Comparison of ENCODE assay signal across 1 cellular context in the genomic region with DNA sequence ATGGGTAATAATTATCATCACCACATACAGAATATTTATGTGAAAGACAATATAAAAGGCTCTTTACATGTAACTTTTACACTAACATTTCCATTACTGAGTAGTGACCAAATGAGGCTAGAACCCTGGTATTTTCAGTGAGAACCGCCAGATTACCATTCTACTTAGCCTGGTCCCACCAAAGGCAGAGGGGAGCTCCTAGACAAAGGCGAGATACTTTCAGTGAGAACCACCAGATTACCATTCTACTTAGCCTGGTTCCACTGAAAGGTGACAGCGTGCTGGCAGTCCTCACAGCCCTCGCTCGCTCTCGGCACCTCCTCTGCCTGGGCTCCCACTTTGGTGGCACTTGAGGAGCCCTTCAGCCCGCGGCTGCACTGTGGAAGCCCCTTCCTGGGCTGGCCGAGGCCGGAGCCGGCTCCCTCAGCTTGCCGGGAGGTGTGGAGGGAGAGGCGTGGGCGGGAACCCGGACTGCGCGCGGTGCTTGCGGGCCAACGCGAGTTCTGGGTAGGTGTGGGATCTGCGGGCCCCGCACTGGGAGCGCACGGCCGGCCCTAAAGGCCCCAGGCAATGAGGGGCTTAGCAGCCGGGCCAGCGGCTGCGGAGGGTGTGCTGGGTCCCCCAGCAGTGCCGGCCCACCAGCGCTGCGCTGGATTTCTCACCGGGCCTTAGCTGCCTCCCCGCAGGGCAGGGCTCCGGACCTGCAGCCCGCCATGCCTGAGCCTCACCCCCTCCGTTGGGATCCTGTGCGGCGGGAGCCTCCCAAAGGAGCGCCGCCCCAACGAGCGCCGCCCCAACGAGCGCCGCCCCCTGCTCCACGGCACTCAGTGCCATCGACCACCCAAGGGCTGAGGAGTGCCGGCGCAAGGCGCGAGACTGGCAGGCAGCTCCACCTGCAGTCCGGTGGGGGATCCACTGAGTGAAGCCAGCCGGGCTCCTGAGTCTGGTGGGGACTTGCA.
TF ChIP-seq lines count a peak whose summit lies in the region.

No MANE protein-coding gene starts in this region.

TF ChIP-seq in HEK293, 187 proteins besides CTCF, POLR2A, EP300 and RAD21 (continued from another document and continues in another):
- TF ChIP-seq TSHZ1 (tag by site-specific recombination; IDR thresholded peaks at IDR 0.05; ENCODE audit: borderline replicate concordance) = no peak
- no peak for TF ChIP-seq ZNF585B (tag by site-specific recombination; IDR thresholded peaks at IDR 0.05)
- TF ChIP-seq ZNF600 (tag by site-specific recombination; IDR thresholded peaks at IDR 0.05) = peak; percentile 71
- no peak for TF ChIP-seq ZNF37A (tag by site-specific recombination; IDR thresholded peaks at IDR 0.05)
- no peak for TF ChIP-seq ZNF558 (tag by site-specific recombination; IDR thresholded peaks at IDR 0.05)
- TF ChIP-seq, protein P1, sequence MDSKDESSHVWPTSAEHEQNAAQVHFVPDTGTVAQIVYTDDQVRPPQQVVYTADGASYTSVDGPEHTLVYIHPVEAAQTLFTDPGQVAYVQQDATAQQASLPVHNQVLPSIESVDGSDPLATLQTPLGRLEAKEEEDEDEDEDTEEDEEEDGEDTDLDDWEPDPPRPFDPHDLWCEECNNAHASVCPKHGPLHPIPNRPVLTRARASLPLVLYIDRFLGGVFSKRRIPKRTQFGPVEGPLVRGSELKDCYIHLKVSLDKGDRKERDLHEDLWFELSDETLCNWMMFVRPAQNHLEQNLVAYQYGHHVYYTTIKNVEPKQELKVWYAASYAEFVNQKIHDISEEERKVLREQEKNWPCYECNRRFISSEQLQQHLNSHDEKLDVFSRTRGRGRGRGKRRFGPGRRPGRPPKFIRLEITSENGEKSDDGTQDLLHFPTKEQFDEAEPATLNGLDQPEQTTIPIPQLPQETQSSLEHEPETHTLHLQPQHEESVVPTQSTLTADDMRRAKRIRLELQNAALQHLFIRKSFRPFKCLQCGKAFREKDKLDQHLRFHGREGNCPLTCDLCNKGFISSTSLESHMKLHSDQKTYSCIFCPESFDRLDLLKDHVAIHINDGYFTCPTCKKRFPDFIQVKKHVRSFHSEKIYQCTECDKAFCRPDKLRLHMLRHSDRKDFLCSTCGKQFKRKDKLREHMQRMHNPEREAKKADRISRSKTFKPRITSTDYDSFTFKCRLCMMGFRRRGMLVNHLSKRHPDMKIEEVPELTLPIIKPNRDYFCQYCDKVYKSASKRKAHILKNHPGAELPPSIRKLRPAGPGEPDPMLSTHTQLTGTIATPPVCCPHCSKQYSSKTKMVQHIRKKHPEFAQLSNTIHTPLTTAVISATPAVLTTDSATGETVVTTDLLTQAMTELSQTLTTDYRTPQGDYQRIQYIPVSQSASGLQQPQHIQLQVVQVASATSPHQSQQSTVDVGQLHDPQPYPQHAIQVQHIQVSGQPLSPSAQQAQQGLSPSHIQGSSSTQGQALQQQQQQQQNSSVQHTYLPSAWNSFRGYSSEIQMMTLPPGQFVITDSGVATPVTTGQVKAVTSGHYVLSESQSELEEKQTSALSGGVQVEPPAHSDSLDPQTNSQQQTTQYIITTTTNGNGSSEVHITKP (tag by site-specific recombination; IDR thresholded peaks at IDR 0.05) = peak; percentile 76
- TF ChIP-seq ZBTB21 (tag by site-specific recombination; IDR thresholded peaks at IDR 0.05) = no peak
- no peak for TF ChIP-seq ZNF555 (tag by site-specific recombination; conservative IDR thresholded peaks at IDR 0.05)
- TF ChIP-seq, protein P2, sequence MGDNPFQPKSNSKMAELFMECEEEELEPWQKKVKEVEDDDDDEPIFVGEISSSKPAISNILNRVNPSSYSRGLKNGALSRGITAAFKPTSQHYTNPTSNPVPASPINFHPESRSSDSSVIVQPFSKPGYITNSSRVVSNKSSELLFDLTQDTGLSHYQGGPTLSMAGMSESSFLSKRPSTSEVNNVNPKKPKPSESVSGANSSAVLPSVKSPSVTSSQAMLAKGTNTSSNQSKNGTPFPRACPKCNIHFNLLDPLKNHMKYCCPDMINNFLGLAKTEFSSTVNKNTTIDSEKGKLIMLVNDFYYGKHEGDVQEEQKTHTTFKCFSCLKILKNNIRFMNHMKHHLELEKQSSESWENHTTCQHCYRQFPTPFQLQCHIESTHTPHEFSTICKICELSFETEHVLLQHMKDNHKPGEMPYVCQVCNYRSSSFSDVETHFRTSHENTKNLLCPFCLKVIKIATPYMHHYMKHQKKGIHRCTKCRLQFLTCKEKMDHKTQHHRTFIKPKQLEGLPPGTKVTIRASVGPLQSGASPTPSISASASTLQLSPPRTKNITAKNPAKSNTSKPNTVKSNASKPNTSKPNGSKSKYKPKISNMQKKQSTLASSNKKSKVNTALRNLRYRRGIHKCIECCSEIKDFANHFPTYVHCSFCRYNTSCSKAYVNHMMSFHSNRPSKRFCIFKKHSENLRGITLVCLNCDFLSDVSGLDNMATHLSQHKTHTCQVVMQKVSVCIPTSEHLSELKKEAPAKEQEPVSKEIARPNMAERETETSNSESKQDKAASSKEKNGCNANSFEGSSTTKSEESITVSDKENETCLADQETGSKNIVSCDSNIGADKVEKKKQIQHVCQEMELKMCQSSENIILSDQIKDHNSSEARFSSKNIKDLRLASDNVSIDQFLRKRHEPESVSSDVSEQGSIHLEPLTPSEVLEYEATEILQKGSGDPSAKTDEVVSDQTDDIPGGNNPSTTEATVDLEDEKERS (tag by site-specific recombination; IDR thresholded peaks at IDR 0.05) = no peak
- TF ChIP-seq ZNF610 (tag by site-specific recombination; IDR thresholded peaks at IDR 0.05; ENCODE audit: borderline replicate concordance) = 0 out of 2 replicates have a peak, but pooled peaks have one; percentile 22
- TF ChIP-seq ZNF654 (tag by site-specific recombination; IDR thresholded peaks at IDR 0.05; ENCODE audit: low read depth) = no peak
- peak; percentile 46 for TF ChIP-seq ZIC2 (tag by site-specific recombination; IDR thresholded peaks at IDR 0.05)
- TF ChIP-seq ZNF16 (tag by site-specific recombination; IDR thresholded peaks at IDR 0.05; ENCODE audit: low read depth) = no peak
- TF ChIP-seq BCL11B (tag by site-specific recombination; IDR thresholded peaks at IDR 0.05; ENCODE audit: low read depth) = no peak
- no peak for TF ChIP-seq ZSCAN30 (tag by site-specific recombination; IDR thresholded peaks at IDR 0.05)
- peak; percentile 63 for TF ChIP-seq ZBTB26 (tag by site-specific recombination; optimal IDR thresholded peaks at IDR 0.05)
- TF ChIP-seq TRIM28 (IDR thresholded peaks at IDR 0.05; ENCODE audit: borderline replicate concordance, low read length) = no peak
- TF ChIP-seq KLF10 (tag by site-specific recombination; IDR thresholded peaks at IDR 0.05) = no peak
- no peak for TF ChIP-seq ZBTB6 (tag by site-specific recombination; IDR thresholded peaks at IDR 0.05)
- TF ChIP-seq ZNF433 (tag by site-specific recombination; IDR thresholded peaks at IDR 0.05; ENCODE audit: low read depth) = no peak
- TF ChIP-seq ZNF837 (tag by site-specific recombination; IDR thresholded peaks at IDR 0.05) = no peak
- peak; percentile 91 for TF ChIP-seq GLIS2 (tag by site-specific recombination; IDR thresholded peaks at IDR 0.05)
- no peak for TF ChIP-seq TCF7L2 (IDR thresholded peaks at IDR 0.05; ENCODE audit: borderline replicate concordance, low read depth, low read length)
- peak; percentile 65 for TF ChIP-seq SP3 (tag by site-specific recombination; IDR thresholded peaks at IDR 0.05)
- peak; percentile 52; the same call in 1 of the 2 replicates for TF ChIP-seq KLF16 (tag by site-specific recombination; IDR thresholded peaks at IDR 0.05)
- TF ChIP-seq ZNF791 (tag by site-specific recombination; IDR thresholded peaks at IDR 0.05) = no peak
- TF ChIP-seq ZNF660 (tag by site-specific recombination; IDR thresholded peaks at IDR 0.05) = no peak
- TF ChIP-seq, protein P3, sequence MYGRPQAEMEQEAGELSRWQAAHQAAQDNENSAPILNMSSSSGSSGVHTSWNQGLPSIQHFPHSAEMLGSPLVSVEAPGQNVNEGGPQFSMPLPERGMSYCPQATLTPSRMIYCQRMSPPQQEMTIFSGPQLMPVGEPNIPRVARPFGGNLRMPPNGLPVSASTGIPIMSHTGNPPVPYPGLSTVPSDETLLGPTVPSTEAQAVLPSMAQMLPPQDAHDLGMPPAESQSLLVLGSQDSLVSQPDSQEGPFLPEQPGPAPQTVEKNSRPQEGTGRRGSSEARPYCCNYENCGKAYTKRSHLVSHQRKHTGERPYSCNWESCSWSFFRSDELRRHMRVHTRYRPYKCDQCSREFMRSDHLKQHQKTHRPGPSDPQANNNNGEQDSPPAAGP (tag by site-specific recombination; IDR thresholded peaks at IDR 0.05) = 0 out of 2 replicates have a peak, but pooled peaks have one; percentile 24
- no peak for TF ChIP-seq KLF7 (tag by site-specific recombination; IDR thresholded peaks at IDR 0.05; ENCODE audit: borderline replicate concordance)
- TF ChIP-seq ZFHX2 (tag by site-specific recombination; conservative IDR thresholded peaks at IDR 0.05) = peak; percentile 74
- TF ChIP-seq, protein P4, sequence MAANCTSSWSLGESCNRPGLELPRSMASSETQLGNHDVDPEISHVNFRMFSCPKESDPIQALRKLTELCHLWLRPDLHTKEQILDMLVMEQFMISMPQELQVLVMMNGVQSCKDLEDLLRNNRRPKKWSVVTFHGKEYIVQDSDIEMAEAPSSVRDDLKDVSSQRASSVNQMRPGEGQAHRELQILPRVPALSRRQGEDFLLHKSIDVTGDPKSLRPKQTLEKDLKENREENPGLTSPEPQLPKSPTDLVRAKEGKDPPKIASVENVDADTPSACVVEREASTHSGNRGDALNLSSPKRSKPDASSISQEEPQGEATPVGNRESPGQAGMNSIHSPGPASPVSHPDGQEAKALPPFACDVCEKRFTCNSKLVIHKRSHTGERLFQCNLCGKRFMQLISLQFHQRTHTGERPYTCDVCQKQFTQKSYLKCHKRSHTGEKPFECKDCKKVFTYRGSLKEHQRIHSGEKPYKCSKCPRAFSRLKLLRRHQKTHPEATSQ (tag by site-specific recombination; IDR thresholded peaks at IDR 0.05) = no peak
- TF ChIP-seq SCRT1 (tag by site-specific recombination; IDR thresholded peaks at IDR 0.05; ENCODE audit: borderline replicate concordance) = no peak
- TF ChIP-seq ZXDB (tag by site-specific recombination; IDR thresholded peaks at IDR 0.05) = no peak
- TF ChIP-seq ZNF624 (tag by site-specific recombination; IDR thresholded peaks at IDR 0.05) = no peak
- TF ChIP-seq SALL2 (tag by site-specific recombination; IDR thresholded peaks at IDR 0.05; ENCODE audit: borderline replicate concordance) = no peak
- TF ChIP-seq KLF1 (tag by site-specific recombination; IDR thresholded peaks at IDR 0.05) = peak; percentile 24; the same call in 1 of the 2 replicates
- no peak for TF ChIP-seq ZNF114 (tag by site-specific recombination; IDR thresholded peaks at IDR 0.05)
- peak; percentile 71; the same call in 1 of the 2 replicates for TF ChIP-seq ZNF561 (tag by site-specific recombination; IDR thresholded peaks at IDR 0.05; ENCODE audit: borderline replicate concordance)
- TF ChIP-seq ZNF596 (tag by site-specific recombination; IDR thresholded peaks at IDR 0.05) = no peak
- TF ChIP-seq, protein P5, sequence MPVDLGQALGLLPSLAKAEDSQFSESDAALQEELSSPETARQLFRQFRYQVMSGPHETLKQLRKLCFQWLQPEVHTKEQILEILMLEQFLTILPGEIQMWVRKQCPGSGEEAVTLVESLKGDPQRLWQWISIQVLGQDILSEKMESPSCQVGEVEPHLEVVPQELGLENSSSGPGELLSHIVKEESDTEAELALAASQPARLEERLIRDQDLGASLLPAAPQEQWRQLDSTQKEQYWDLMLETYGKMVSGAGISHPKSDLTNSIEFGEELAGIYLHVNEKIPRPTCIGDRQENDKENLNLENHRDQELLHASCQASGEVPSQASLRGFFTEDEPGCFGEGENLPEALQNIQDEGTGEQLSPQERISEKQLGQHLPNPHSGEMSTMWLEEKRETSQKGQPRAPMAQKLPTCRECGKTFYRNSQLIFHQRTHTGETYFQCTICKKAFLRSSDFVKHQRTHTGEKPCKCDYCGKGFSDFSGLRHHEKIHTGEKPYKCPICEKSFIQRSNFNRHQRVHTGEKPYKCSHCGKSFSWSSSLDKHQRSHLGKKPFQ (tag by site-specific recombination; IDR thresholded peaks at IDR 0.05) = no peak
- no peak for TF ChIP-seq ZNF274 (IDR thresholded peaks at IDR 0.05; ENCODE audit: low read length)
- TF ChIP-seq ZNF274 (tag by site-specific recombination; IDR thresholded peaks at IDR 0.05; ENCODE audit: borderline replicate concordance) = no peak
- TF ChIP-seq ZNF394 (tag by site-specific recombination; IDR thresholded peaks at IDR 0.05; ENCODE audit: borderline replicate concordance) = no peak
- peak; percentile 67 for TF ChIP-seq EGR2 (tag by site-specific recombination; IDR thresholded peaks at IDR 0.05; ENCODE audit: low read depth)
